In the genomic region with DNA sequence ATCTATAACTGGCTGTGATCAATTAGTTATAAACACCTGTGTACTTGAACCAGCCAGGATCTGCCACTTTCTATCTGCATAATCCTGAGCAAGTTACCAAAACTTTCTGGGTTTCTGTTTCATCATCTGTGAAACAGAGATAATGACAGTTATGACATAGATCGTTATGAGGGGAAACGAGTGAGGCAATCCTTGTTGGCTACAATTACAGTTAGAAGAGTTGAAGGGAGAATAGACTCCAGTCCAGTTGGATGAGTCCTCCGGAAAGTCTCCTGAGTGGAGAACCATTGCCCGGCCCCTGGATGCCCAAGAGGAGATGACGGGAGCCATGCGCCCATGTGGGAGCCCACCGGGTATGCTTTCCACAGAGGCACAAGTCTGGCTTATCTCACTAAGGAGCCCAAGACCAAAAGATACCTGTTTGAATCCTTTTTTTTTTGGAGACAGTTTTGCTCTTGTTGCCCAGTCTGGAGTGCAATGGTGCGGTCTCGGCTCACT, we compare ENCODE assay signal across 9 cellular contexts. TPM values are rescaled to one million over a fixed set of nuclear protein-coding genes. Genes with fewer than 3 reads are reported as not detected.
DNase-seq lines count a peak whose midpoint lies in the region; ATAC-seq and TF ChIP-seq lines count a peak whose summit lies in the region.
"Had no signal": no experiment of that assay in that cellular context is flagged by ENCODE, and none has a peak within 500 bp of the region (broad histone marks: within the 10 kb centered on the region; RNA-seq: fewer than 3 reads in every experiment).

No MANE protein-coding gene starts in this region.

- H3K9me3 Mint-ChIP-seq in activated CD8-positive, alpha-beta memory T cell treated with anti-CD3 and anti-CD28 coated beads, Interleukin-2, amount 10 ng/mL, durations not matched to agents 7 days and 5 days (ENCODE audit: low read depth): no peaks in the 10 kb centered on the region
- no peaks in the 10 kb centered on the region for H3K9me3 Mint-ChIP-seq in activated T-helper 2 cell treated with anti-CD3 and anti-CD28 coated beads, Interferon-gamma antibody, Interleukin-2, Interleukin-4, amounts not matched to agents 10 μg/mL and 5 μg/mL and 100 μg/mL, durations not matched to agents 14 hours and 24 hours and 36 hours

- H3K27me3 Mint-ChIP-seq in activated CD8-positive, alpha-beta memory T cell treated with anti-CD3 and anti-CD28 coated beads, Interleukin-2, amount 10 ng/mL, durations not matched to agents 7 days and 5 days: peaks cover 14% of the 10 kb centered on the region
- H3K27me3 Mint-ChIP-seq in activated T-helper 2 cell treated with anti-CD3 and anti-CD28 coated beads, Interferon-gamma antibody, Interleukin-2, Interleukin-4, amounts not matched to agents 10 μg/mL and 5 μg/mL and 100 μg/mL, durations not matched to agents 14 hours and 24 hours and 36 hours (ENCODE audit: low read depth): peaks cover 3% of the 10 kb centered on the region

- CTCF ChIA-PET in activated CD8-positive, alpha-beta memory T cell treated with anti-CD3 and anti-CD28 coated beads, Interleukin-2, amount 10 ng/mL, durations not matched to agents 7 days and 5 days (lab: Charles Lee): interaction anchor here (1.1 kb wide), 1 partner anchor 17 kb away, joined by 5 read pairs; no protein-coding TSS in a partner anchor

- no peak overlapping the region for H3K4me3 ChIP-seq in suprapubic skin

- DNase-seq in activated CD8-positive, alpha-beta memory T cell treated with anti-CD3 and anti-CD28 coated beads, Interleukin-2, amount 10 ng/mL, durations not matched to agents 7 days and 5 days: no peak
- no peak for DNase-seq in activated CD8-positive, alpha-beta memory T cell treated with anti-CD3 and anti-CD28 coated beads for 24 hours
- no peak for DNase-seq in activated T-helper 2 cell treated with anti-CD3 and anti-CD28 coated beads, Interferon-gamma antibody, Interleukin-2, Interleukin-4, amounts not matched to agents 10 μg/mL and 5 μg/mL and 100 μg/mL, durations not matched to agents 14 hours and 24 hours and 36 hours (ENCODE audit: low spot score)
- DNase-seq in suprapubic skin (ENCODE audit: low spot score in 2 of 2) (no peak), HCEC 1CT (no peak), GM10266 (ENCODE audit: extremely low spot score) (no peak), ecto neural progenitor cell (ENCODE audit: low spot score) (no peak)

- H3K9me3 ChIP-seq in suprapubic skin: no peaks in the 10 kb centered on the region

- ATAC-seq in activated CD8-positive, alpha-beta memory T cell treated with anti-CD3 and anti-CD28 coated beads, Interleukin-2, amount 10 ng/mL, durations not matched to agents 7 days and 5 days: peak; percentile 30
- peak; percentile 67 for ATAC-seq in HG03457 (IDR thresholded peaks at IDR 0.05; ENCODE audit: unreplicated experiment)

- H3K4me1 Mint-ChIP-seq in activated CD8-positive, alpha-beta memory T cell treated with anti-CD3 and anti-CD28 coated beads, Interleukin-2, amount 10 ng/mL, durations not matched to agents 7 days and 5 days: peaks cover 11% of the 10 kb centered on the region
- peaks cover 13% of the 10 kb centered on the region for H3K4me1 Mint-ChIP-seq in activated T-helper 2 cell treated with anti-CD3 and anti-CD28 coated beads, Interferon-gamma antibody, Interleukin-2, Interleukin-4, amounts not matched to agents 10 μg/mL and 5 μg/mL and 100 μg/mL, durations not matched to agents 14 hours and 24 hours and 36 hours (ENCODE audit: low read depth)

- peaks cover 50% of the 10 kb centered on the region for H3K4me1 ChIP-seq in suprapubic skin

- peak overlapping the region; percentile 43 for H3K27ac ChIP-seq in suprapubic skin

- no peaks in the 10 kb centered on the region for H3K27me3 ChIP-seq in suprapubic skin

- intact Hi-C loops in activated T-helper 2 cell treated with anti-CD3 and anti-CD28 coated beads, Interferon-gamma antibody, Interleukin-2, Interleukin-4, amounts not matched to agents 10 μg/mL and 5 μg/mL and 100 μg/mL, durations not matched to agents 14 hours and 24 hours and 36 hours (cut with micrococcal nuclease): loop anchor here (1.0 kb wide), 1 partner anchor 19 kb away; no protein-coding TSS in a partner anchor

- 72% methylated on average over 9 of the region's 9 CpGs for WGBS in suprapubic skin

- TF ChIP-seq POLR2A in suprapubic skin (IDR thresholded peaks at IDR 0.05): no peak

- TF ChIP-seq EP300 in suprapubic skin (IDR thresholded peaks at IDR 0.05): no peak

- H3K36me3 Mint-ChIP-seq in activated CD8-positive, alpha-beta memory T cell treated with anti-CD3 and anti-CD28 coated beads, Interleukin-2, amount 10 ng/mL, durations not matched to agents 7 days and 5 days: no peaks in the 10 kb centered on the region
- no peaks in the 10 kb centered on the region for H3K36me3 Mint-ChIP-seq in activated T-helper 2 cell treated with anti-CD3 and anti-CD28 coated beads, Interferon-gamma antibody, Interleukin-2, Interleukin-4, amounts not matched to agents 10 μg/mL and 5 μg/mL and 100 μg/mL, durations not matched to agents 14 hours and 24 hours and 36 hours (ENCODE audit: low read depth)

- TF ChIP-seq CTCF in suprapubic skin (IDR thresholded peaks at IDR 0.05) (no peak), GM10266 (IDR thresholded peaks at IDR 0.05; ENCODE audit: control insufficient read depth, insufficient read depth, low read depth, missing control alignments) (no peak)

- no peak overlapping the region for H3K4me3 Mint-ChIP-seq in activated CD8-positive, alpha-beta memory T cell treated with anti-CD3 and anti-CD28 coated beads, Interleukin-2, amount 10 ng/mL, durations not matched to agents 7 days and 5 days
- no peak overlapping the region for H3K4me3 Mint-ChIP-seq in activated T-helper 2 cell treated with anti-CD3 and anti-CD28 coated beads, Interferon-gamma antibody, Interleukin-2, Interleukin-4, amounts not matched to agents 10 μg/mL and 5 μg/mL and 100 μg/mL, durations not matched to agents 14 hours and 24 hours and 36 hours (ENCODE audit: low read depth)

- no peaks in the 10 kb centered on the region for H3K36me3 ChIP-seq in suprapubic skin

- peak overlapping the region; percentile 26 for H3K27ac Mint-ChIP-seq in activated CD8-positive, alpha-beta memory T cell treated with anti-CD3 and anti-CD28 coated beads, Interleukin-2, amount 10 ng/mL, durations not matched to agents 7 days and 5 days
- H3K27ac Mint-ChIP-seq in activated T-helper 2 cell treated with anti-CD3 and anti-CD28 coated beads, Interferon-gamma antibody, Interleukin-2, Interleukin-4, amounts not matched to agents 10 μg/mL and 5 μg/mL and 100 μg/mL, durations not matched to agents 14 hours and 24 hours and 36 hours: peak overlapping the region; percentile 23

RNA-seq across cellular contexts. Expression of gene PDE6A, which starts 4.5 kb away (rescaled TPM):
- not detected for total RNA-seq in activated CD8-positive, alpha-beta memory T cell treated with anti-CD3 and anti-CD28 coated beads, Interleukin-2, amount 10 ng/mL, durations not matched to agents 7 days and 5 days
- not detected in 2 replicates for total RNA-seq in activated T-helper 2 cell treated with anti-CD3 and anti-CD28 coated beads, Interferon-gamma antibody, Interleukin-2, Interleukin-4, amounts not matched to agents 10 μg/mL and 5 μg/mL and 100 μg/mL, durations not matched to agents 14 hours and 24 hours and 36 hours
- total RNA-seq in suprapubic skin: 1 to 10 TPM in 3 of 4 donors, under 1 TPM in 1; 0.17 to 2.9 (median 1.3) TPM
- total RNA-seq: skeletal muscle tissue had no signal

RNA-seq across cellular contexts. Expression of gene SLC26A2, which starts 20.4 kb away (rescaled TPM):
- total RNA-seq in activated CD8-positive, alpha-beta memory T cell treated with anti-CD3 and anti-CD28 coated beads, Interleukin-2, amount 10 ng/mL, durations not matched to agents 7 days and 5 days: 1 to 10 TPM; 6.2 to 8.4 TPM
- 7.7 and 8.0 TPM in 2 replicates for total RNA-seq in activated T-helper 2 cell treated with anti-CD3 and anti-CD28 coated beads, Interferon-gamma antibody, Interleukin-2, Interleukin-4, amounts not matched to agents 10 μg/mL and 5 μg/mL and 100 μg/mL, durations not matched to agents 14 hours and 24 hours and 36 hours
- total RNA-seq in suprapubic skin: 10 to 100 TPM; 29.9 to 62.2 (median 46.0) TPM
